32 cellular contexts compared by ENCODE assay signal in the genomic region with DNA sequence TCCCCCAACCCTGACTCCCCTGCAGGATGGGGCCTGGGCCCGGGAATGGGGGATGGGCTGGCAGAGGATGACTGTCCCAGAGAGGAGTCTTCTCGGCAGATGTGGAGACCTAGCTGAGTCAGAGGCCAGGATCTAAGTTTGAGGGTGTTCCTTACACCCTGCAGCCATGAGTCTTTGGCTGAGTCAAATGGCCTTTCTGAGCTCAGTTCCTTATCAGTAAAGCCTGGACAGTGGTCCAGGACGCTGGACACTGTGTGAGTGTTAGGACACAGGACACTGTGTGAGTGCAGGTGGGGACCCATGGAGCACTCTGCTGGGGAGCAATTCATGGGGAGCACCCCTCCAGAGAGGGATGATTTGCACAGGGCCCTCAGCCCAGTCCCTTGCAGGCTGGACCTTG. TPM values are rescaled to one million over a fixed set of nuclear protein-coding genes. Genes with fewer than 3 reads are reported as not detected.
DNase-seq lines count a peak whose midpoint lies in the region; ATAC-seq, FAIRE-seq and TF ChIP-seq lines count a peak whose summit lies in the region.
"Had no signal": no experiment of that assay in that cellular context is flagged by ENCODE, and none has a peak within 500 bp of the region (broad histone marks: within the 10 kb centered on the region; RNA-seq: fewer than 3 reads in every experiment).

No MANE protein-coding gene starts in this region.

- H3K4me1 ChIP-seq in hepatocyte (ENCODE audit: insufficient read depth) = no peaks in the 10 kb centered on the region
- H3K4me1 ChIP-seq: left lung, upper lobe of left lung had no signal

- no peak overlapping the region for H3K4me2 ChIP-seq in hepatocyte

- H3K27ac Mint-ChIP-seq in activated CD8-positive, alpha-beta T cell treated with anti-CD3 and anti-CD28 coated beads, Interleukin-2, amount 10 ng/mL, durations not matched to agents 7 days and 5 days = peak overlapping the region; percentile 40
- H3K27ac Mint-ChIP-seq in activated CD8-positive, alpha-beta T cell treated with anti-CD3 and anti-CD28 coated beads for 36 hours = no peak overlapping the region
- H3K27ac Mint-ChIP-seq: activated T-cell treated with anti-CD3 and anti-CD28 coated beads, Interleukin-2, amount 50 U/mL, for 24 hours; B cell; progenitor cell of endocrine pancreas; stimulated activated memory B cell treated with anti-CD40 and anti-IgM and Interleukin-4, amounts not matched to agents 10 μg/mL and 1 μg/mL and 100 μg/mL, for 72 hours had no signal

- 72% methylated on average over 3 of the region's 3 CpGs for WGBS in hepatocyte (ENCODE audit: low lambda C conversion rate, missing lambda C conversion rate)

- H2AFZ ChIP-seq in hepatocyte = no peak overlapping the region

- DNase-seq in activated CD8-positive, alpha-beta T cell treated with anti-CD3 and anti-CD28 coated beads, Interleukin-2, amount 10 ng/mL, durations not matched to agents 7 days and 5 days = no peak
- DNase-seq in activated CD8-positive, alpha-beta T cell treated with anti-CD3 and anti-CD28 coated beads for 36 hours = no peak
- DNase-seq in GM12891 (ENCODE audit: insufficient read length, low spot score) (no peak), RPMI7951 (ENCODE audit: low read depth) (peak; percentile 40), islet precursor cell (peak; percentile 55), hepatocyte (ENCODE audit: low spot score) (no peak), G401 (ENCODE audit: low spot score) (no peak)
- DNase-seq: activated CD4-positive, CD25-positive, alpha-beta regulatory T cell; activated CD8-positive, alpha-beta memory T cell treated with anti-CD3 and anti-CD28 coated beads for 24 hours; activated T-cell treated with anti-CD3 and anti-CD28 coated beads, Interleukin-2, amount 50 U/mL, for 24 hours; amniotic stem cell; brain microvascular endothelial cell; DMS53; effector CD4-positive, alpha-beta T cell; foreskin melanocyte; left lung; mesendoderm; NCI-H1105; NCI-H187 treated with DMSO at 0.1 percent for 48 hours; NCI-H2171 treated with DMSO at 0.1 percent for 48 hours; NCI-H524; SIG-M5; stimulated activated CD4-positive, alpha-beta T cell treated with anti-CD3 and anti-CD28 coated beads, Interleukin-4, amount 100 ng/mL, for 24 hours; SW 1271; upper lobe of left lung had no signal

- no peaks in the 10 kb centered on the region for H3K9me2 ChIP-seq in hepatocyte (replicated peaks; ENCODE audit: insufficient read depth)

- ATAC-seq in activated CD8-positive, alpha-beta T cell treated with anti-CD3 and anti-CD28 coated beads, Interleukin-2, amount 10 ng/mL, durations not matched to agents 7 days and 5 days = no peak
- no peak for ATAC-seq in activated CD8-positive, alpha-beta T cell treated with anti-CD3 and anti-CD28 coated beads for 36 hours
- ATAC-seq in HG03139 (IDR thresholded peaks at IDR 0.05; ENCODE audit: unreplicated experiment) = no peak
- ATAC-seq: left lung; sciatic nerve; stimulated activated memory B cell treated with anti-CD40 and anti-IgM and Interleukin-4, amounts not matched to agents 10 μg/mL and 1 μg/mL and 100 μg/mL, for 72 hours had no signal

- POLR2A ChIA-PET in activated CD8-positive, alpha-beta T cell treated with anti-CD3 and anti-CD28 coated beads, Interleukin-2, amount 10 ng/mL, durations not matched to agents 7 days and 5 days (lab: Charles Lee) = no interaction called here
- POLR2A ChIA-PET in activated CD8-positive, alpha-beta T cell treated with anti-CD3 and anti-CD28 coated beads for 36 hours (lab: Charles Lee) = no interaction called here

- H3K9me3 Mint-ChIP-seq in activated CD8-positive, alpha-beta T cell treated with anti-CD3 and anti-CD28 coated beads, Interleukin-2, amount 10 ng/mL, durations not matched to agents 7 days and 5 days (ENCODE audit: insufficient read depth) = no peaks in the 10 kb centered on the region
- no peaks in the 10 kb centered on the region for H3K9me3 Mint-ChIP-seq in activated CD8-positive, alpha-beta T cell treated with anti-CD3 and anti-CD28 coated beads for 36 hours
- H3K9me3 Mint-ChIP-seq: activated T-cell treated with anti-CD3 and anti-CD28 coated beads, Interleukin-2, amount 50 U/mL, for 24 hours; stimulated activated memory B cell treated with anti-CD40 and anti-IgM and Interleukin-4, amounts not matched to agents 10 μg/mL and 1 μg/mL and 100 μg/mL, for 72 hours had no signal

- CTCF ChIA-PET in activated CD8-positive, alpha-beta T cell treated with anti-CD3 and anti-CD28 coated beads, Interleukin-2, amount 10 ng/mL, durations not matched to agents 7 days and 5 days (lab: Charles Lee) = no interaction called here
- CTCF ChIA-PET in activated CD8-positive, alpha-beta T cell treated with anti-CD3 and anti-CD28 coated beads for 36 hours (lab: Charles Lee) = no interaction called here

- H3K4me3 ChIP-seq in hepatocyte = no peak overlapping the region
- H3K4me3 ChIP-seq: left lung, upper lobe of left lung had no signal

- in situ Hi-C loops in G401 (cut with HindIII; ENCODE audit: low sequenced_read_pairs) = no loop called here

- TF ChIP-seq CTCF in activated CD8-positive, alpha-beta T cell treated with anti-CD3 and anti-CD28 coated beads for 36 hours (IDR thresholded peaks at IDR 0.05) = no peak
- TF ChIP-seq CTCF in hepatocyte (IDR thresholded peaks at IDR 0.05; ENCODE audit: poor library complexity) = no peak

- H3K79me2 ChIP-seq in hepatocyte = no peaks in the 10 kb centered on the region

- peaks cover 71% of the 10 kb centered on the region for H3K4me1 Mint-ChIP-seq in activated CD8-positive, alpha-beta T cell treated with anti-CD3 and anti-CD28 coated beads, Interleukin-2, amount 10 ng/mL, durations not matched to agents 7 days and 5 days (ENCODE audit: low read depth)
- H3K4me1 Mint-ChIP-seq in activated CD8-positive, alpha-beta T cell treated with anti-CD3 and anti-CD28 coated beads for 36 hours (ENCODE audit: low read depth) = peaks cover 12% of the 10 kb centered on the region
- H3K4me1 Mint-ChIP-seq: stimulated activated memory B cell treated with anti-CD40 and anti-IgM and Interleukin-4, amounts not matched to agents 10 μg/mL and 1 μg/mL and 100 μg/mL, for 72 hours had no signal

- no peaks in the 10 kb centered on the region for H3K27me3 Mint-ChIP-seq in activated CD8-positive, alpha-beta T cell treated with anti-CD3 and anti-CD28 coated beads, Interleukin-2, amount 10 ng/mL, durations not matched to agents 7 days and 5 days (ENCODE audit: low read depth)
- no peaks in the 10 kb centered on the region for H3K27me3 Mint-ChIP-seq in activated CD8-positive, alpha-beta T cell treated with anti-CD3 and anti-CD28 coated beads for 36 hours
- H3K27me3 Mint-ChIP-seq: activated T-cell treated with anti-CD3 and anti-CD28 coated beads, Interleukin-2, amount 50 U/mL, for 24 hours; B cell; progenitor cell of endocrine pancreas had no signal

- H3K36me3 ChIP-seq in hepatocyte (replicated peaks; ENCODE audit: insufficient read depth, low read depth) = no peaks in the 10 kb centered on the region
- H3K36me3 ChIP-seq: brain microvascular endothelial cell, left lung, upper lobe of left lung had no signal

- no peaks in the 10 kb centered on the region for H3K9me3 ChIP-seq in hepatocyte (ENCODE audit: low read depth)
- H3K9me3 ChIP-seq: left lung, upper lobe of left lung had no signal

- peaks cover 48% of the 10 kb centered on the region for H3K36me3 Mint-ChIP-seq in activated CD8-positive, alpha-beta T cell treated with anti-CD3 and anti-CD28 coated beads, Interleukin-2, amount 10 ng/mL, durations not matched to agents 7 days and 5 days (ENCODE audit: low read depth)
- no peaks in the 10 kb centered on the region for H3K36me3 Mint-ChIP-seq in activated CD8-positive, alpha-beta T cell treated with anti-CD3 and anti-CD28 coated beads for 36 hours (ENCODE audit: low read depth)
- H3K36me3 Mint-ChIP-seq: stimulated activated memory B cell treated with anti-CD40 and anti-IgM and Interleukin-4, amounts not matched to agents 10 μg/mL and 1 μg/mL and 100 μg/mL, for 72 hours had no signal

- intact Hi-C loops in activated CD8-positive, alpha-beta T cell treated with anti-CD3 and anti-CD28 coated beads for 36 hours (cut with micrococcal nuclease) = no loop called here

- H3K27ac ChIP-seq in hepatocyte = no peak overlapping the region
- H3K27ac ChIP-seq: brain microvascular endothelial cell, left lung, upper lobe of left lung had no signal

- H3K4me3 Mint-ChIP-seq in activated CD8-positive, alpha-beta T cell treated with anti-CD3 and anti-CD28 coated beads, Interleukin-2, amount 10 ng/mL, durations not matched to agents 7 days and 5 days = no peak overlapping the region
- no peak overlapping the region for H3K4me3 Mint-ChIP-seq in activated CD8-positive, alpha-beta T cell treated with anti-CD3 and anti-CD28 coated beads for 36 hours
- H3K4me3 Mint-ChIP-seq: activated T-cell treated with anti-CD3 and anti-CD28 coated beads, Interleukin-2, amount 50 U/mL, for 24 hours; B cell; stimulated activated memory B cell treated with anti-CD40 and anti-IgM and Interleukin-4, amounts not matched to agents 10 μg/mL and 1 μg/mL and 100 μg/mL, for 72 hours had no signal

- no peaks in the 10 kb centered on the region for H4K20me1 ChIP-seq in hepatocyte (ENCODE audit: insufficient read depth, poor library complexity, severe bottlenecking)

- FAIRE-seq in GM12891 (lab: Jason Lieb, UNC) = peak; percentile 84

- no peak for TF ChIP-seq POLR2A in GM12891 (IDR thresholded peaks at IDR 0.05; ENCODE audit: low read depth, low read length)

- H3K27me3 ChIP-seq in hepatocyte = no peaks in the 10 kb centered on the region
- H3K27me3 ChIP-seq: brain microvascular endothelial cell, left lung, upper lobe of left lung had no signal

TF ChIP-seq in GM12891, 5 proteins besides CTCF, POLR2A, EP300 and RAD21:
- TF ChIP-seq PAX5 (IDR thresholded peaks at IDR 0.05; ENCODE audit: insufficient read depth, low read length, severe bottlenecking) (no peak), TAF1 (IDR thresholded peaks at IDR 0.05; ENCODE audit: low read depth, low read length) (no peak), POU2F2 (IDR thresholded peaks at IDR 0.05; ENCODE audit: low read depth, low read length) (no peak), SPI1 (IDR thresholded peaks at IDR 0.05; ENCODE audit: low read depth, low read length) (no peak), POLR2AphosphoS5 (IDR thresholded peaks at IDR 0.05; ENCODE audit: low read depth, low read length) (no peak)
TF ChIP-seq in GM12891: peak in this region for 0.

RNA-seq across cellular contexts. Expression of gene IL9R, which starts 5.0 kb away (rescaled TPM):
- total RNA-seq in activated CD8-positive, alpha-beta T cell treated with anti-CD3 and anti-CD28 coated beads, Interleukin-2, amount 10 ng/mL, durations not matched to agents 7 days and 5 days = 10 to 100 TPM; 66.8 to 68.1 TPM
- total RNA-seq in activated CD8-positive, alpha-beta T cell treated with anti-CD3 and anti-CD28 coated beads for 36 hours = 1 to 10 TPM; 3.8 to 4.5 TPM
- 10.4 TPM for polyA plus RNA-seq in GM12891 (2012; ENCODE audit: low read depth, missing spikeins)
- total RNA-seq in RPMI7951 (2014; rRNA removed; shearing (Covaris generic)) = 0.10 and 0.12 TPM in 2 replicates
- 0.12 TPM in 1 of 2 replicates, not detected in the other for total RNA-seq in hepatocyte
- polyA plus RNA-seq in hepatocyte = 0.17 TPM in 1 of 2 replicates, not detected in the other
- total RNA-seq in G401 (2014; rRNA removed; shearing (Covaris generic)) = not detected in 2 replicates
- total RNA-seq: epithelial cell of proximal tubule, LHCN-M2, progenitor cell of endocrine pancreas, sciatic nerve had no signal

Comparison
In these comparisons a context has a peak if more than half of its experiments do, and no peak if none do; other contexts are left out.
1. RNA of gene IL9R, which starts 5.0 kb away (total RNA-seq): 66.8 to 68.1 TPM in activated CD8-positive, alpha-beta T cell treated with anti-CD3 and anti-CD28 coated beads, Interleukin-2, amount 10 ng/mL, durations not matched to agents 7 days and 5 days; 3.8 to 4.5 TPM in activated CD8-positive, alpha-beta T cell treated with anti-CD3 and anti-CD28 coated beads for 36 hours, 0.10 to 0.12 TPM in RPMI7951, 0.12 TPM in hepatocyte and not detected in G401; every median in the first group is over 10 times any median in the second.
2. DNase-seq: peak in RPMI7951 (single experiment) and islet precursor cell (single experiment); none in activated CD8-positive, alpha-beta T cell treated with anti-CD3 and anti-CD28 coated beads, Interleukin-2, amount 10 ng/mL, durations not matched to agents 7 days and 5 days (single experiment), activated CD8-positive, alpha-beta T cell treated with anti-CD3 and anti-CD28 coated beads for 36 hours (single experiment), GM12891 (single experiment), hepatocyte (single experiment) and G401 (single experiment).